8 cellular contexts compared by ENCODE assay signal in the genomic region with DNA sequence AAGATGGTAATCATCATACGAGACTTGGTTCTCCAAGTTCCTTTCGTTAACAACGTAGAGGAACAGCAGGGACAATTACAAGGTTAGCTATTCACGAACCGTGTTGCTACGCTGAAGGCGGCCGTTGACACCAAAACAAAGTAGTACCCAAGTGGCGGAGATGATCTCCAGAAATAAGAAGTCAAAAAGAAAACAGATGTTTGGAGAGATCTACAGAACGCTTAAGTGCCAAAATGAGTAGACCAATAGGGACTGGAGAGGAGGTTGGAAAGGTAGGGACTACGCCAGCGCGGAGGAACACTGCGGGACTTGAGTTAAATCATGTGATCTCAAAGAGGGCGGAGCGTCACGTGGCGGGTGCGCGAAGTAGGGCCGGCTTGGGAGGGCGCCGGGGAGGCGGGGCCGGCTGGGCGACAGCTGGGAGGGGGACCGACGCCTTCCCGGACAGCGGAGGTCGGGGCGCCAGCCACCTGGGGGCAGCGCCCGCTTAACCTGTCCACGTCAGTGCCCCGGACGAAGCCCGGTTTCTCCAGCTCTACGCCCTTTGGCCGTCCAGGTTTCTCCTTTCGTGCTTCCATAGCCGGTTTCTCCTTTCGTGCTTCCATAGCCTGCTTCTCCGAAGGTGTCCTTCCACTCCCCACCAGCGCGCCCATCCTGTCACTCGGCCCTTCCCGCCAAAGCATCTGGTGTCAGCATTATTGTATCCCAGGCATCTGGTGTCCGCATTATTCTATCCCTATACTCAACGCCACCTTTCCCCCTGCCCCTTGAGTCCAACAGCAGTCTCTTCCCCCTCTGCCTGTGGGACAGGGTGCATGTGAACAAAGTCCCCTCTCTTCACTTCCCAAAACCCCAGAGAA. TPM values are rescaled to one million over a fixed set of nuclear protein-coding genes. Genes with fewer than 3 reads are reported as not detected.
DNase-seq lines count a peak whose midpoint lies in the region; ATAC-seq and TF ChIP-seq lines count a peak whose summit lies in the region.

No MANE protein-coding gene starts in this region.

- H3K4me3 Mint-ChIP-seq in T-helper 1 cell treated with Interleukin-12 subunit alpha and Interleukin-12 subunit beta and Interleukin-4 antibody, amounts not matched to agents 30 μg/mL and 1 μg/mL, for 36 hours, result peak overlapping the region; percentile 92

- H3K36me3 Mint-ChIP-seq in T-helper 1 cell treated with Interleukin-12 subunit alpha and Interleukin-12 subunit beta and Interleukin-4 antibody, amounts not matched to agents 30 μg/mL and 1 μg/mL, for 36 hours (ENCODE audit: low read depth), result peaks cover 45% of the 10 kb centered on the region

- H3K4me3 ChIP-seq in GM08714 (ENCODE audit: low read length), result peak overlapping the region; percentile 89
- H3K4me3 ChIP-seq in right atrium auricular region, result peak overlapping the region; percentile 65 to 83
- peak overlapping the region; percentile 96 for H3K4me3 ChIP-seq in psoas muscle
- H3K4me3 ChIP-seq in urinary bladder (ENCODE audit: low read depth, low read length), result peak overlapping the region; percentile 80

- peaks cover 39% of the 10 kb centered on the region for H3K4me1 Mint-ChIP-seq in T-helper 1 cell treated with Interleukin-12 subunit alpha and Interleukin-12 subunit beta and Interleukin-4 antibody, amounts not matched to agents 30 μg/mL and 1 μg/mL, for 36 hours (ENCODE audit: low read depth)

- H3K9me3 ChIP-seq in right atrium auricular region, result no peaks in the 10 kb centered on the region
- H3K9me3 ChIP-seq in psoas muscle, result no peaks in the 10 kb centered on the region

- H3K27ac ChIP-seq in right atrium auricular region (peak overlapping the region; percentile 96 to 99), psoas muscle (peak overlapping the region; percentile 87), urinary bladder (ENCODE audit: low read depth) (peak overlapping the region; percentile 92)

- no peaks in the 10 kb centered on the region for H3K9me3 Mint-ChIP-seq in T-helper 1 cell treated with Interleukin-12 subunit alpha and Interleukin-12 subunit beta and Interleukin-4 antibody, amounts not matched to agents 30 μg/mL and 1 μg/mL, for 36 hours

- intact Hi-C loops in psoas muscle (cut with DNase I), result loop anchor here (2.0 to 10.0 kb wide), 3 partner anchors 38 to 902 kb away; a partner anchor contains a TSS

- H3K36me3 ChIP-seq in right atrium auricular region, result peaks cover 45% of the 10 kb centered on the region
- peaks cover 7 to 55% of the 10 kb centered on the region in 2 donors for H3K36me3 ChIP-seq in psoas muscle (ENCODE audit: insufficient read depth in 1 of 2, low read depth in 1 of 2)
- no peaks in the 10 kb centered on the region for H3K36me3 ChIP-seq in urinary bladder (ENCODE audit: insufficient read depth)

- DNase-seq in NCI-H1436 treated with DMSO at 0.1 percent for 48 hours (lab: John Stamatoyannopoulos, UW), result peak; percentile 81
- peak; percentile 41 to 95 (median 88) for DNase-seq in amygdala (lab: John Stamatoyannopoulos, UW)
- peak; percentile 98 for DNase-seq in right atrium auricular region (ENCODE audit: low spot score)
- DNase-seq in psoas muscle, result peak; percentile 97 to 98

- H3K27ac Mint-ChIP-seq in T-helper 1 cell treated with Interleukin-12 subunit alpha and Interleukin-12 subunit beta and Interleukin-4 antibody, amounts not matched to agents 30 μg/mL and 1 μg/mL, for 36 hours, result peak overlapping the region; percentile 96

- H3K4me1 ChIP-seq in right atrium auricular region (peaks cover 0 to 28% of the 10 kb centered on the region in 2 donors), psoas muscle (peaks cover 30% of the 10 kb centered on the region), urinary bladder (ENCODE audit: insufficient read depth) (no peaks in the 10 kb centered on the region)

- ATAC-seq in HG02623 (IDR thresholded peaks at IDR 0.05; ENCODE audit: unreplicated experiment) (peak; percentile 27), psoas muscle (peak; percentile 65 to 75 (median 66))

- H3K27me3 ChIP-seq in right atrium auricular region, result no peaks in the 10 kb centered on the region
- no peaks in the 10 kb centered on the region for H3K27me3 ChIP-seq in psoas muscle (ENCODE audit: insufficient read depth in 3 of 3, low read length in 2 of 3)

- H3K27me3 Mint-ChIP-seq in T-helper 1 cell treated with Interleukin-12 subunit alpha and Interleukin-12 subunit beta and Interleukin-4 antibody, amounts not matched to agents 30 μg/mL and 1 μg/mL, for 36 hours (ENCODE audit: low read depth), result no peaks in the 10 kb centered on the region

- TF ChIP-seq CTCF in right atrium auricular region (IDR thresholded peaks at IDR 0.05) (peak in 1 of 2 donors; percentile 40), psoas muscle (IDR thresholded peaks at IDR 0.05) (peak; percentile 12)

- WGBS in psoas muscle, 3 donors, result 0 to 1% (median 1%) methylated on average over 39 to 50 of the region's 50 CpGs
- WGBS in urinary bladder, result 1% methylated on average over 50 of the region's 50 CpGs

RNA-seq across cellular contexts. Expression of a gene that starts 0.7 kb away (rescaled TPM):
- 100 to 1,000 TPM; 226 to 469 TPM for total RNA-seq in right atrium auricular region
- total RNA-seq in psoas muscle, result 100 to 1,000 TPM; 447 to 492 (median 481) TPM
- polyA plus RNA-seq in psoas muscle, result 100 to 1,000 TPM; 344 to 569 (median 510) TPM
- total RNA-seq in urinary bladder, result 246 TPM
- 681 TPM for polyA plus RNA-seq in urinary bladder

RNA-seq across cellular contexts. Expression of a gene that starts 3.7 kb away (rescaled TPM):
- 10 to 100 TPM in 1 of 2 donors, 1 to 10 TPM in 1; 10.0 to 22.4 TPM for total RNA-seq in right atrium auricular region
- 10 to 100 TPM; 20.9 to 28.8 (median 27.7) TPM for total RNA-seq in psoas muscle
- 10 to 100 TPM; 24.0 to 43.3 (median 29.4) TPM for polyA plus RNA-seq in psoas muscle
- 18.8 TPM for total RNA-seq in urinary bladder
- polyA plus RNA-seq in urinary bladder, result 39.0 TPM

RNA-seq across cellular contexts. Expression of a gene that starts 8.6 kb away (rescaled TPM):
- total RNA-seq in right atrium auricular region (10 to 100 TPM; 55.0 to 77.2 TPM), psoas muscle (100 to 1,000 TPM; 208 to 332 (median 254) TPM), urinary bladder (40.0 TPM)
- polyA plus RNA-seq in psoas muscle (100 to 1,000 TPM; 171 to 281 (median 196) TPM), urinary bladder (89.2 TPM)

RNA-seq across cellular contexts. Expression of a gene that starts 8.6 kb away (rescaled TPM):
- total RNA-seq in right atrium auricular region (10 to 100 TPM; 18.1 to 19.9 TPM), psoas muscle (10 to 100 TPM; 11.4 to 19.6 (median 13.8) TPM), urinary bladder (45.5 TPM)
- polyA plus RNA-seq in psoas muscle (10 to 100 TPM; 10.0 to 22.1 (median 10.0) TPM), urinary bladder (41.5 TPM)

RNA-seq across cellular contexts. Expression of a gene that starts 9.1 kb away (rescaled TPM):
- total RNA-seq in right atrium auricular region (10 to 100 TPM; 28.1 to 70.7 TPM), psoas muscle (10 to 100 TPM; 55.7 to 87.0 (median 74.8) TPM), urinary bladder (17.7 TPM)
- polyA plus RNA-seq in psoas muscle (100 to 1,000 TPM in 1 of 3 donors, 10 to 100 TPM in 2; 50.4 to 104 (median 86.0) TPM), urinary bladder (39.2 TPM)

Comparison
In these comparisons a context has a peak if more than half of its experiments do, and no peak if none do; other contexts are left out.
1. Peak in every context shown above with its lines: DNase-seq, ATAC-seq, H3K4me3 ChIP-seq and H3K27ac ChIP-seq.